19 cellular contexts compared by ENCODE assay signal in the genomic region with DNA sequence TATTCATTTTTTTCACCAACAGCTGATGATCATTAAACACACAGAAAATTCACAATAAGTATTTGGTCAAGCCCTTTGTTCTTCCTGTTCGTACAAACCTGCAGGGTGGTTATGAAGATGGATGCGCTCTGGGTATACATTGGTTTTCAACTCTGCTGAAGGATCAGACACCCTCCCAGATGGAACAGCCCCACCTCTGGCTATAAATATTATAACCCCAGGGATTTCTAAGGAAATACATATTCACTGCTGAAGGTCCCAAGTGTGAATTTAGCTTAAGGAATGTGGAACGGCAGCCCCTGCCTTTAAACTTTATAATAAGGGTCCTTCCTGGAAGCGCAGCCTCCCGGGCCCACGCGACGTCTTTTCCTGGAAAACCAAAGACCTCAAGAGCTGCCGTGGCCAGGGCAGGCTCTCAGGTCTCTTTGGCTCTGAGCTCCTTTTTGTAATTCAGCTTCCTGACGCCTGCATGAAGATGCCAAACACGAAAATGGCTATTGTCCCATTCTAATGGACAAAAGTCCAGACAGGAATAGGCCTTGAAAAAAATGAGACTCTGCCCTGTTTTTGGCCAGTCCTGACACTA.
DNase-seq lines count a peak whose midpoint lies in the region; ATAC-seq and TF ChIP-seq lines count a peak whose summit lies in the region.
"Had no signal": no experiment of that assay in that cellular context is flagged by ENCODE, and none has a peak within 500 bp of the region (broad histone marks: within the 10 kb centered on the region; RNA-seq: fewer than 3 reads in every experiment).

No MANE protein-coding gene starts in this region.

- no peak overlapping the region for H3K9ac ChIP-seq in DND-41 (ENCODE audit: low read depth, low read length)

- no peak for DNase-seq in DND-41
- no peak for DNase-seq in Panc1 (ENCODE audit: low read depth, low spot score)
- DNase-seq in esophagus muscularis mucosa (ENCODE audit: extremely low spot score) = no peak
- DNase-seq in osteocyte (ENCODE audit: extremely low spot score, unreplicated experiment) = no peak
- DNase-seq in stomach = no peak
- DNase-seq in head of caudate nucleus = no peak
- DNase-seq in NCI-H748 treated with DMSO at 0.1 percent for 48 hours (lab: John Stamatoyannopoulos, UW) = no peak
- DNase-seq: activated B cell treated with CpG ODN at 0.5 μM for 24 hours; activated CD8-positive, alpha-beta T cell treated with anti-CD3 and anti-CD28 coated beads for 36 hours; activated naive CD4-positive, alpha-beta T cell treated with anti-CD3 and anti-CD28 coated beads, Interleukin-2, amount 10 ng/mL, durations not matched to agents 7 days and 5 days; activated T-cell treated with anti-CD3 and anti-CD28 coated beads, Interleukin-2, amount 50 U/mL, for 1 hour; anterior cingulate cortex; foreskin melanocyte; KBM-7; NCI-H1694 treated with DMSO at 0.1 percent for 48 hours; NCI-H345; SHP77 treated with DMSO at 0.1 percent for 48 hours had no signal

- no peak overlapping the region for H3K27ac Mint-ChIP-seq in osteocyte (ENCODE audit: unreplicated experiment)
- H3K27ac Mint-ChIP-seq: activated B cell treated with CpG ODN at 0.5 μM for 24 hours; activated CD8-positive, alpha-beta T cell treated with anti-CD3 and anti-CD28 coated beads for 36 hours; activated naive CD4-positive, alpha-beta T cell treated with anti-CD3 and anti-CD28 coated beads, Interleukin-2, amount 10 ng/mL, durations not matched to agents 7 days and 5 days had no signal

- H3K9me3 Mint-ChIP-seq in osteocyte (ENCODE audit: unreplicated experiment) = peaks cover 5% of the 10 kb centered on the region
- H3K9me3 Mint-ChIP-seq: activated naive CD4-positive, alpha-beta T cell treated with anti-CD3 and anti-CD28 coated beads, Interleukin-2, amount 10 ng/mL, durations not matched to agents 7 days and 5 days had no signal

- H3K27me3 ChIP-seq in DND-41 (ENCODE audit: insufficient read depth, low read length, poor library complexity) (no peaks in the 10 kb centered on the region), Panc1 (ENCODE audit: control insufficient read depth, insufficient read depth, low read length) (no peaks in the 10 kb centered on the region), esophagus muscularis mucosa (peaks cover 0 to 4% (median 0%) of the 10 kb centered on the region in 4 donors), stomach (no peaks in the 10 kb centered on the region)

- no peak overlapping the region for H3K4me2 ChIP-seq in DND-41 (ENCODE audit: insufficient read depth, low read length)

- H3K36me3 Mint-ChIP-seq in osteocyte (ENCODE audit: unreplicated experiment) = no peaks in the 10 kb centered on the region
- H3K36me3 Mint-ChIP-seq: activated naive CD4-positive, alpha-beta T cell treated with anti-CD3 and anti-CD28 coated beads, Interleukin-2, amount 10 ng/mL, durations not matched to agents 7 days and 5 days had no signal

- H3K4me1 Mint-ChIP-seq in osteocyte (ENCODE audit: unreplicated experiment) = peaks cover 44% of the 10 kb centered on the region
- H3K4me1 Mint-ChIP-seq: activated B cell treated with CpG ODN at 0.5 μM for 24 hours; activated naive CD4-positive, alpha-beta T cell treated with anti-CD3 and anti-CD28 coated beads, Interleukin-2, amount 10 ng/mL, durations not matched to agents 7 days and 5 days had no signal

- CTCF ChIA-PET in Panc1 (lab: Charles Lee) = interaction anchor here (0.5 kb wide), 1 partner anchor 478 kb away, joined by 3 read pairs; no protein-coding TSS in a partner anchor

- intact Hi-C loops in Panc1 (cut with micrococcal nuclease; ENCODE audit: unreplicated experiment) (no loop called here), esophagus muscularis mucosa (cut with DNase I) (no loop called here), stomach (cut with DNase I; ENCODE audit: low total_unique reads) (no loop called here), head of caudate nucleus (cut with DNase I) (no loop called here)

- POLR2A ChIA-PET in Panc1 (lab: Charles Lee) = no interaction called here

- H3K4me3 ChIP-seq in DND-41 (ENCODE audit: low read depth in 1 of 2, low read length in 2 of 2) (no peak overlapping the region), Panc1 (ENCODE audit: low read depth in 2 of 2, low read length in 2 of 2) (no peak overlapping the region), esophagus muscularis mucosa (no peak overlapping the region), stomach (no peak overlapping the region)
- H3K4me3 ChIP-seq: thoracic aorta had no signal

- H2AFZ ChIP-seq in DND-41 (ENCODE audit: low read depth, low read length) = no peak overlapping the region

- H3K9me3 ChIP-seq in DND-41 (ENCODE audit: insufficient read depth, low read length, severe bottlenecking) = no peaks in the 10 kb centered on the region
- H3K9me3 ChIP-seq in Panc1 (ENCODE audit: control insufficient read depth, insufficient read depth, low read depth, low read length) = no peaks in the 10 kb centered on the region
- no peaks in the 10 kb centered on the region for H3K9me3 ChIP-seq in esophagus muscularis mucosa
- no peaks in the 10 kb centered on the region for H3K9me3 ChIP-seq in stomach
- H3K9me3 ChIP-seq: thoracic aorta had no signal

- H3K27ac ChIP-seq in DND-41 (ENCODE audit: low read length) (no peak overlapping the region), Panc1 (ENCODE audit: low read length) (no peak overlapping the region), esophagus muscularis mucosa (replicated peaks in 1 of 4) (peak overlapping the region in 3 of 4 donors; percentile 7 to 50 (median 32)), stomach (peak overlapping the region in 1 of 5 donors; percentile 39)
- H3K27ac ChIP-seq: thoracic aorta had no signal

- ATAC-seq in DND-41 (ENCODE audit: insufficient read depth, low read depth) (no peak), Panc1 (no peak), HG02970 (IDR thresholded peaks at IDR 0.05; ENCODE audit: low FRiP score, unreplicated experiment) (no peak)
- ATAC-seq: activated CD8-positive, alpha-beta T cell treated with anti-CD3 and anti-CD28 coated beads for 36 hours had no signal

- no peak overlapping the region for H3K4me3 Mint-ChIP-seq in osteocyte (ENCODE audit: unreplicated experiment)
- H3K4me3 Mint-ChIP-seq: activated B cell treated with CpG ODN at 0.5 μM for 24 hours; activated CD8-positive, alpha-beta T cell treated with anti-CD3 and anti-CD28 coated beads for 36 hours; activated naive CD4-positive, alpha-beta T cell treated with anti-CD3 and anti-CD28 coated beads, Interleukin-2, amount 10 ng/mL, durations not matched to agents 7 days and 5 days had no signal

- H3K36me3 ChIP-seq in DND-41 (ENCODE audit: insufficient read depth, low read length) = no peaks in the 10 kb centered on the region
- H3K36me3 ChIP-seq in Panc1 (ENCODE audit: control insufficient read depth, insufficient read depth, low read length) = no peaks in the 10 kb centered on the region
- H3K36me3 ChIP-seq in esophagus muscularis mucosa = no peaks in the 10 kb centered on the region
- no peaks in the 10 kb centered on the region for H3K36me3 ChIP-seq in stomach
- H3K36me3 ChIP-seq: thoracic aorta had no signal

- no TSS peak for BruUV-seq in Panc1 (replicated peaks; lab: Mats Ljungman, UMichigan)

- H3K79me2 ChIP-seq in DND-41 (ENCODE audit: insufficient read depth, low read length) = no peaks in the 10 kb centered on the region

- H3K27me3 Mint-ChIP-seq in osteocyte (ENCODE audit: unreplicated experiment) = no peaks in the 10 kb centered on the region
- H3K27me3 Mint-ChIP-seq: activated B cell treated with CpG ODN at 0.5 μM for 24 hours; activated CD8-positive, alpha-beta T cell treated with anti-CD3 and anti-CD28 coated beads for 36 hours; activated naive CD4-positive, alpha-beta T cell treated with anti-CD3 and anti-CD28 coated beads, Interleukin-2, amount 10 ng/mL, durations not matched to agents 7 days and 5 days had no signal

- in situ Hi-C loops in Panc1 (cut with HindIII; ENCODE audit: low pct_unique_long_range_greater_than_20kb, low sequenced_read_pairs) = no loop called here

- H3K4me1 ChIP-seq in DND-41 (ENCODE audit: insufficient read depth, low read length) (no peaks in the 10 kb centered on the region), Panc1 (ENCODE audit: control insufficient read depth, insufficient read depth, low read length) (no peaks in the 10 kb centered on the region), esophagus muscularis mucosa (peaks cover 0 to 10% (median 3%) of the 10 kb centered on the region in 4 donors), stomach (no peaks in the 10 kb centered on the region)

- WGBS in esophagus muscularis mucosa = 86% methylated on average over 11 of the region's 11 CpGs
- 65 to 83% (median 79%) methylated on average over 11 of the region's 11 CpGs for WGBS in stomach, 5 donors

- no peaks in the 10 kb centered on the region for H4K20me1 ChIP-seq in DND-41 (ENCODE audit: insufficient read depth, low read length)

- no peak for TF ChIP-seq EP300 in esophagus muscularis mucosa (IDR thresholded peaks at IDR 0.05)
- no peak for TF ChIP-seq EP300 in stomach (IDR thresholded peaks at IDR 0.05)

- no peak for TF ChIP-seq POLR2A in esophagus muscularis mucosa (IDR thresholded peaks at IDR 0.05; ENCODE audit: low read depth)
- TF ChIP-seq POLR2A in stomach (IDR thresholded peaks at IDR 0.05) = no peak

- peak; percentile 4 for TF ChIP-seq CTCF in DND-41 (IDR thresholded peaks at IDR 0.05; ENCODE audit: borderline replicate concordance, extremely low read depth, low read length, poor library complexity, severe bottlenecking)
- peak; percentile 15; the same call in 1 of the 2 replicates for TF ChIP-seq CTCF in Panc1 (IDR thresholded peaks at IDR 0.05)
- no peak for TF ChIP-seq CTCF in esophagus muscularis mucosa (IDR thresholded peaks at IDR 0.05)
- peak; percentile 11 for TF ChIP-seq CTCF in osteocyte (IDR thresholded peaks at IDR 0.05)
- TF ChIP-seq CTCF in stomach (IDR thresholded peaks at IDR 0.05) = no peak

Comparison
In these comparisons a context has a peak if more than half of its experiments do, and no peak if none do; other contexts are left out.
1. H3K27ac ChIP-seq: peak in esophagus muscularis mucosa (3 of 4); none in DND-41 (single experiment) and Panc1 (single experiment).
2. CTCF ChIP-seq: peak in DND-41 (single experiment), Panc1 (single experiment) and osteocyte (single experiment); none in esophagus muscularis mucosa (0 of 3) and stomach (0 of 7).